In the genomic region with DNA sequence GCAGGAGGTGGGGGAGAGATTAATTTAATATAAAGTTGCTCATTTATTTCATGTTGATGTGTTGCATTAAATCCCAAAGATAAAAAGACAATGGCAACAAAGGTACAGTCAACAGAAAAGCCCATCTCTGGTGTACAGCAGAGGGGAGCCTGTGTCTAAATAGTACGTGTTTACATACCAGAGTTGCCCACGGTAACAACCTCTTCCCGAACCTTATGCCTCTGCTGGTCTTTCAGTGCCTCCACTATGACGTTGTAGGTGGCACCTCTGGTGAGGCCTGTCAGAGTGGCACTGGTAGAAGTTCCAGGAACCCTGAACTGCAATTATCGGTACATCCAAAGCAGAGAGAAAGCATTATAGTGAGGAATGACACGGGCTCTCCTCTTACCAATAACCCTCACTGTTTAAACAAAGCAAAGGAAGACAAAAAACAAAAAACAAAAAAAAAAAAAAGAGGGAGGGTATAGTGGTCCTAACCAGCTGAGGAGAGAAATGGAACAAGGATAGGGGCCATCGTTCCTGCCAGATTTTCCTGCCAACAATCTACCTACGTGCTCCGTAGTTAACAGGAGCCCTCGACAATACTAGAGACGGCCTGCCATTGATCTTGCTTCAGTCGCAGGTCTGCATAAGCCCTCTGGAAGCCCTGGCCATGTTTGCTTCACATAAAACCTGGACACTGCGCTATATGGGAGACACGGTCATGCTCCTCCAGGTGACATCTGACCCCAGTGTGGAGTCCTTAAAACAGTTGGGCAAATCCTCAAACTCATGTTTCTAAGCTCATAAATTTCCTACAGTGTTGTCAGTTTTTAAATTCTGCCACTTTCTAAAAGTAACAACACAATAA, we compare ENCODE assay signal across 1 cellular context.
TF ChIP-seq lines count a peak whose summit lies in the region.

No MANE protein-coding gene starts in this region.

TF ChIP-seq in A549, 52 proteins besides CTCF, POLR2A, EP300 and RAD21:
- TF ChIP-seq POLR2AphosphoS2 (conservative IDR thresholded peaks at IDR 0.05; ENCODE audit: low read length) (0 out of 2 replicates have a peak, but pooled peaks have one; percentile 58), RFX5 (IDR thresholded peaks at IDR 0.05) (no peak), ZC3H11A (IDR thresholded peaks at IDR 0.05) (no peak), CBX8 (IDR thresholded peaks at IDR 0.05) (no peak), MYC (IDR thresholded peaks at IDR 0.05; ENCODE audit: borderline replicate concordance, low read length) (no peak)
- TF ChIP-seq, protein P1, sequence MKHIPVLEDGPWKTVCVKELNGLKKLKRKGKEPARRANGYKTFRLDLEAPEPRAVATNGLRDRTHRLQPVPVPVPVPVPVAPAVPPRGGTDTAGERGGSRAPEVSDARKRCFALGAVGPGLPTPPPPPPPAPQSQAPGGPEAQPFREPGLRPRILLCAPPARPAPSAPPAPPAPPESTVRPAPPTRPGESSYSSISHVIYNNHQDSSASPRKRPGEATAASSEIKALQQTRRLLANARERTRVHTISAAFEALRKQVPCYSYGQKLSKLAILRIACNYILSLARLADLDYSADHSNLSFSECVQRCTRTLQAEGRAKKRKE (CRISPR knock-in tag; IDR thresholded peaks at IDR 0.05; ENCODE audit: low read depth): no peak
